ENCODE assay signal across 8 cellular contexts in the genomic region with DNA sequence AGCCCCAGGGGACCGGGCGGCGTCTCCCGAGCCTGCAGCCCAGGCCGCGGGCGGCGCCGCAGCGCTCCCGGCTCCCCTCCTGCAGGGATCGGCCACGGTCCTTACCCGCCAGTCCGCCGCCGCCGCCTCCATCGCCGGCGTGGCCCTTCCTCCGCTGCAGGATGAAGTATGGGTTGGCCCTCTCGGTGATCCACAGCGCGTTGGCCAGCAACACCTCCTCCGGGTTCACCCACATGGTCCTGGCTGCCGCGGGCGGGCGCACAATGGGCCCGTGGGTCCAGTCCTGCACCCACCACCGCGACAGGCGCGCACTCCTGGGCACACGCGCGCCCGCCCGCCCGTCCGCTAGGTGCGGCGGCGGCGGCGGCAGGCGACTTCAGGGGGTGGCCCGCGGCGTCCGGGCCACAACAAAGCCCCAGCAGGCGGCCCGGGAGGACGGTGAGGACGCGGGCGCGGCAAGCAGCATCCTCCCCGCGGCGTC. TPM values are rescaled to one million over a fixed set of nuclear protein-coding genes. Genes with fewer than 3 reads are reported as not detected.
DNase-seq lines count a peak whose midpoint lies in the region; TF ChIP-seq lines count a peak whose summit lies in the region.

No MANE protein-coding gene starts in this region.

- in situ Hi-C loops in G401 (cut with HindIII; ENCODE audit: low sequenced_read_pairs), result no loop called here

- no peak overlapping the region for H3K27ac ChIP-seq in iPS DF 6.9 (ENCODE audit: low read length)

- DNase-seq in 8988T, result peak; percentile 16
- DNase-seq in G401 (ENCODE audit: low spot score), result peak; percentile 55
- DNase-seq in HEK293T (ENCODE audit: extremely low spot score), result peak; percentile 44
- DNase-seq in MG63, result peak; percentile 38
- DNase-seq in astrocyte of the hippocampus (ENCODE audit: low read depth, low spot score), result peak; percentile 82
- no peak for DNase-seq in iPS DF 6.9 (ENCODE audit: low read depth, low spot score)
- DNase-seq in retina, result peak; percentile 91
- DNase-seq in GF-D8 (lab: John Stamatoyannopoulos, UW), result no peak

- H3K36me3 ChIP-seq in MG63 (no peaks in the 10 kb centered on the region), iPS DF 6.9 (ENCODE audit: control insufficient read depth, insufficient read depth, low read length) (no peaks in the 10 kb centered on the region)

- H3K9me3 ChIP-seq in MG63 (no peaks in the 10 kb centered on the region), iPS DF 6.9 (ENCODE audit: control insufficient read depth, insufficient read depth, low read length) (no peaks in the 10 kb centered on the region)

- H3K4me3 ChIP-seq in MG63 (peak overlapping the region; percentile 67), iPS DF 6.9 (ENCODE audit: low read length) (peak overlapping the region; percentile 59; the same call in 1 of the 2 replicates)

- no peaks in the 10 kb centered on the region for H3K27me3 ChIP-seq in MG63
- H3K27me3 ChIP-seq in iPS DF 6.9 (ENCODE audit: control insufficient read depth, insufficient read depth, low read length), result peaks cover 28% of the 10 kb centered on the region; the same call in 1 of the 2 replicates

- H3K4me1 ChIP-seq in iPS DF 6.9 (ENCODE audit: control insufficient read depth, insufficient read depth, low read length), result no peaks in the 10 kb centered on the region

- CTCF ChIA-PET in HEK293T (lab: Yijun Ruan, JAX), result interaction anchor here (1.5 to 1.8 kb wide), 2 partner anchors 13 to 23 kb away, joined by 3 to 9 read pairs; no protein-coding TSS in a partner anchor

- POLR2A ChIA-PET in HEK293T (lab: Yijun Ruan, JAX), result interaction anchor here (0.6 to 2.4 kb wide), 28 partner anchors 8 to 678 kb away, joined by 3 to 12 read pairs (median 4); a partner anchor contains a TSS

- no CpG with 5 or more reads among the region's 62 CpGs for WGBS in iPS DF 6.9 (ENCODE audit: insufficient coverage, insufficient read length)

TF ChIP-seq in HEK293T, 16 proteins besides CTCF, POLR2A, EP300 and RAD21:
- TF ChIP-seq, protein P1, sequence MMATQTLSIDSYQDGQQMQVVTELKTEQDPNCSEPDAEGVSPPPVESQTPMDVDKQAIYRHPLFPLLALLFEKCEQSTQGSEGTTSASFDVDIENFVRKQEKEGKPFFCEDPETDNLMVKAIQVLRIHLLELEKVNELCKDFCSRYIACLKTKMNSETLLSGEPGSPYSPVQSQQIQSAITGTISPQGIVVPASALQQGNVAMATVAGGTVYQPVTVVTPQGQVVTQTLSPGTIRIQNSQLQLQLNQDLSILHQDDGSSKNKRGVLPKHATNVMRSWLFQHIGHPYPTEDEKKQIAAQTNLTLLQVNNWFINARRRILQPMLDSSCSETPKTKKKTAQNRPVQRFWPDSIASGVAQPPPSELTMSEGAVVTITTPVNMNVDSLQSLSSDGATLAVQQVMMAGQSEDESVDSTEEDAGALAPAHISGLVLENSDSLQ (IDR thresholded peaks at IDR 0.05), result no peak

RNA-seq across cellular contexts. Expression of a gene that starts 0.3 kb away (rescaled TPM):
- 4.7 and 9.4 TPM in 2 replicates for total RNA-seq in G401 (2014; rRNA removed; shearing (Covaris generic))
- total RNA-seq in MG63 (2014; rRNA removed; shearing (Covaris generic); ENCODE audit: low replicate concordance), result 7.9 and 8.5 TPM in 2 replicates

Comparison
In these comparisons a context has a peak if more than half of its experiments do, and no peak if none do; other contexts are left out.
1. DNase-seq: peak in 8988T (single experiment), G401 (single experiment), HEK293T (single experiment), MG63 (single experiment), astrocyte of the hippocampus (single experiment) and retina (single experiment); none in iPS DF 6.9 (single experiment) and GF-D8 (single experiment).